In the genomic region with DNA sequence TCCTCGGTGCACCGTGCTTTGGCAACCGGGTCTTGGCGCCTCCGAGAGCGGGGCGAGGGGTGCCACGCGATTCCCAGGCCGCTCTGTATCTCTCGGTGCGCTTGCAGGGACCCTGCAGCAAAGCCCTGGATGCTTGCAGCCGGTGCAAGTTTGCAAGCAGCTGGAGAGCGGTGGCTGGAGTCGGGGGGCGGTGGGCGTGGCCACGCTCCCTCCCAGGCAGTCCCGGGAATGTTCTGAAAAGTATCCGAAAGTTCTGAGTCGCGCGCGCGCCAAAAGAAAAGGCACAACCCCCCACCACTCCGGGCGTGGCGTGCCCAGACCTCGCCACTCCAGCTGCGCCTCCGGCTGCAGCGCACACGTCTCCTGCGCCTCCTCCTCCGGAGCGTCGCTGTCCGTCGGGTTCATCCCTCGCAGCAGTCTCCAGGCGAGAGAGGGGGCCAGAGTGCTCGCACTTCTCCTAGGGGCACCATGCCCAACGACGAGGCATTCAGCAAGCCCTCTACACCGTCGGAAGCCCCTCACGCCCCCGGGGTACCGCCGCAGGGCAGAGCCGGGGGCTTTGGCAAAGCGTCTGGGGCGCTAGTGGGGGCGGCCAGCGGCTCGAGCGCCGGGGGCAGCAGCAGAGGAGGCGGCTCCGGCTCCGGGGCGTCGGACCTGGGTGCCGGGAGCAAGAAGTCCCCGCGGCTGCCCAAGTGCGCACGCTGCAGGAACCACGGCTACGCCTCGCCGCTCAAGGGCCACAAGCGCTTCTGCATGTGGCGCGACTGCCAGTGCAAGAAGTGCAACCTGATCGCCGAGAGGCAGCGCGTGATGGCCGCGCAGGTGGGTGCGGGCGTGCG, we compare ENCODE assay signal across 13 cellular contexts. TPM values are rescaled to one million over a fixed set of nuclear protein-coding genes. Genes with fewer than 3 reads are reported as not detected.
A peak's percentile ranks its signal among the peaks of the same experiment; 100 is the strongest.
DNase-seq lines count a peak whose midpoint lies in the region; ATAC-seq and TF ChIP-seq lines count a peak whose summit lies in the region.
"Had no signal": no experiment of that assay in that cellular context is flagged by ENCODE, and none has a peak within 500 bp of the region (broad histone marks: within the 10 kb centered on the region; RNA-seq: fewer than 3 reads in every experiment).

Gene DMRT1, plus strand, starts transcription at position 327 of the 839 bp plus-strand sequence. Its CDS starts 142 bp downstream, at position 469.

- H3K4me3 Mint-ChIP-seq in endothelial cell (ENCODE audit: unreplicated experiment) = no peak within 1 kb of the TSS
- H3K4me3 Mint-ChIP-seq: activated naive CD8-positive, alpha-beta T cell had no signal

- intact Hi-C loops in Right ventricle myocardium inferior (cut with DNase I) = no loop called here

- H3K9ac ChIP-seq in HUES64 (ENCODE audit: low read depth, low read length) (no peak within 1 kb of the TSS), parathyroid adenoma (no peak within 1 kb of the TSS)

- TF ChIP-seq CTCF in endothelial cell (IDR thresholded peaks at IDR 0.05; ENCODE audit: unreplicated experiment) (no peak), parathyroid adenoma (IDR thresholded peaks at IDR 0.05) (no peak)

- H3K27me3 ChIP-seq in HUES64 (ENCODE audit: insufficient read depth, low read length) (peaks cover 100% of the 10 kb centered on the region), parathyroid adenoma (ENCODE audit: control insufficient read depth, insufficient read depth, low read length) (peaks cover 8% of the 10 kb centered on the region)

- peak within 1 kb of the TSS; percentile 39 for H3K4me3 ChIP-seq in HUES64 (ENCODE audit: low read length)
- H3K4me3 ChIP-seq in parathyroid adenoma (ENCODE audit: low read depth, low read length) = peak within 1 kb of the TSS; percentile 16
- H3K4me3 ChIP-seq: HAP-1 had no signal

- no peak within 1 kb of the TSS for H3K27ac Mint-ChIP-seq in endothelial cell (ENCODE audit: unreplicated experiment)
- H3K27ac Mint-ChIP-seq: activated naive CD8-positive, alpha-beta T cell had no signal

- H3K4me2 ChIP-seq in parathyroid adenoma (ENCODE audit: low read length) = peak within 1 kb of the TSS; percentile 49

- peaks cover 5% of the 10 kb centered on the region for H3K4me1 Mint-ChIP-seq in endothelial cell (ENCODE audit: unreplicated experiment)

- peak; percentile 24 for DNase-seq in DMS 273 (lab: John Stamatoyannopoulos, UW; ENCODE audit: unreplicated experiment)
- no peak for DNase-seq in DMS 273 treated with DMSO at 0.1 percent for 48 hours (lab: John Stamatoyannopoulos, UW)
- DNase-seq in endothelial cell (ENCODE audit: low spot score) = peak; percentile 8
- DNase-seq in Right ventricle myocardium inferior (ENCODE audit: missing footprints) = no peak
- DNase-seq in AG20443 (ENCODE audit: low spot score) = no peak

- no peaks in the 10 kb centered on the region for H3K36me3 Mint-ChIP-seq in endothelial cell (ENCODE audit: low read depth, unreplicated experiment)
- H3K36me3 Mint-ChIP-seq: activated naive CD8-positive, alpha-beta T cell had no signal

- WGBS in HUES64 = 2% methylated on average over 84 of the region's 84 CpGs

- peaks cover 16% of the 10 kb centered on the region for H3K4me1 ChIP-seq in HUES64 (ENCODE audit: insufficient read depth, low read length)
- H3K4me1 ChIP-seq in parathyroid adenoma = no peaks in the 10 kb centered on the region
- H3K4me1 ChIP-seq: HAP-1 had no signal

- H2AFZ ChIP-seq in parathyroid adenoma = no peak within 1 kb of the TSS

- no peaks in the 10 kb centered on the region for H3K79me2 ChIP-seq in parathyroid adenoma

- H3K9me3 Mint-ChIP-seq in endothelial cell (ENCODE audit: unreplicated experiment) = no peaks in the 10 kb centered on the region

- H3K36me3 ChIP-seq in HUES64 (ENCODE audit: insufficient read depth, low read length) (no peaks in the 10 kb centered on the region), parathyroid adenoma (ENCODE audit: control insufficient read depth, insufficient read depth, low read length) (no peaks in the 10 kb centered on the region)
- H3K36me3 ChIP-seq: HAP-1 had no signal

- H3K27ac ChIP-seq in HUES64 (ENCODE audit: low read depth, low read length) = no peak within 1 kb of the TSS
- no peak within 1 kb of the TSS for H3K27ac ChIP-seq in parathyroid adenoma
- H3K27ac ChIP-seq: 22Rv1 had no signal

- peaks cover 12% of the 10 kb centered on the region for H3K27me3 Mint-ChIP-seq in endothelial cell (ENCODE audit: unreplicated experiment)

- no peak for ATAC-seq in Right ventricle myocardium inferior
- ATAC-seq in HG02763 (IDR thresholded peaks at IDR 0.05; ENCODE audit: unreplicated experiment) = no peak

- H3K9me3 ChIP-seq in HUES64 (ENCODE audit: insufficient read depth, low read depth, low read length) = no peaks in the 10 kb centered on the region
- H3K9me3 ChIP-seq in parathyroid adenoma (ENCODE audit: control insufficient read depth, low read length) = peaks cover 6% of the 10 kb centered on the region

RNA-seq across cellular contexts. Expression of gene DMRT1, which starts in this region (rescaled TPM):
- 0.45 TPM for polyA plus RNA-seq in HUES64 (2013, experiment 1 of 2)
- polyA plus RNA-seq in HUES64 (2013, experiment 2 of 2) = 0.13 TPM
- total RNA-seq in endothelial cell (ENCODE audit: unreplicated experiment) (not detected), Right ventricle myocardium inferior (not detected)
- total RNA-seq: LHCN-M2, skeletal muscle tissue had no signal

Comparison
In these comparisons a context has a peak if more than half of its experiments do, and no peak if none do; other contexts are left out.
1. Peak in DNase-seq in endothelial cell; RNA of the gene not detected or under 1 TPM.